ENCODE assay signal across 7 cellular contexts in genomic region chr20:34129518-34130162, GRCh38. TPM values are rescaled to one million over a fixed set of nuclear protein-coding genes. Genes with fewer than 3 reads are reported as not detected.
DNase-seq lines count a peak whose midpoint lies in the region; ATAC-seq, FAIRE-seq and TF ChIP-seq lines count a peak whose summit lies in the region.

No MANE protein-coding gene starts in this region.

- H3K4me3 ChIP-seq in cardiac muscle cell, result no peak overlapping the region

- H3K9me3 Mint-ChIP-seq in activated naive CD8-positive, alpha-beta T cell treated with anti-CD3 and anti-CD28 coated beads for 36 hours, result no peaks in the 10 kb centered on the region

- DNase-seq in GM12891 (ENCODE audit: insufficient read length, low spot score) (peak; percentile 55), NCI-H1436 (lab: John Stamatoyannopoulos, UW) (peak; percentile 73), SKM-1 treated with dmso at 0.1 percent for 144 hours (lab: John Stamatoyannopoulos, UW; ENCODE audit: unreplicated experiment) (peak; percentile 72), cardiac muscle cell (ENCODE audit: low read depth in 1 of 2, low spot score in 1 of 2) (peak; percentile 83), putamen (ENCODE audit: low spot score) (peak; percentile 60)
- peak; percentile 45 for DNase-seq in activated naive CD8-positive, alpha-beta T cell treated with anti-CD3 and anti-CD28 coated beads for 36 hours

- H3K27me3 ChIP-seq in cardiac muscle cell, result no peaks in the 10 kb centered on the region

- H3K27ac Mint-ChIP-seq in activated naive CD8-positive, alpha-beta T cell treated with anti-CD3 and anti-CD28 coated beads for 36 hours, result no peak overlapping the region

- H3K4me1 Mint-ChIP-seq in activated naive CD8-positive, alpha-beta T cell treated with anti-CD3 and anti-CD28 coated beads for 36 hours, result peaks cover 8% of the 10 kb centered on the region

- no peak overlapping the region for H3K27ac ChIP-seq in cardiac muscle cell

- TF ChIP-seq POLR2A in GM12891 (IDR thresholded peaks at IDR 0.05; ENCODE audit: low read depth, low read length), result no peak

- no peak overlapping the region for H3K4me3 Mint-ChIP-seq in activated naive CD8-positive, alpha-beta T cell treated with anti-CD3 and anti-CD28 coated beads for 36 hours

- no peak for ATAC-seq in GM18498 (IDR thresholded peaks at IDR 0.05; ENCODE audit: unreplicated experiment)

- H3K36me3 ChIP-seq in cardiac muscle cell, result no peaks in the 10 kb centered on the region

- FAIRE-seq in GM12891 (lab: Jason Lieb, UNC), result peak; percentile 90

- no peaks in the 10 kb centered on the region for H3K36me3 Mint-ChIP-seq in activated naive CD8-positive, alpha-beta T cell treated with anti-CD3 and anti-CD28 coated beads for 36 hours

- H3K9me3 ChIP-seq in cardiac muscle cell (ENCODE audit: low read depth), result no peaks in the 10 kb centered on the region

- peaks cover 18% of the 10 kb centered on the region for H3K27me3 Mint-ChIP-seq in activated naive CD8-positive, alpha-beta T cell treated with anti-CD3 and anti-CD28 coated beads for 36 hours

- no peaks in the 10 kb centered on the region for H3K4me1 ChIP-seq in cardiac muscle cell (ENCODE audit: low read depth)

- TF ChIP-seq CTCF in cardiac muscle cell (IDR thresholded peaks at IDR 0.05; ENCODE audit: low read depth, low read length), result peak; percentile 69

TF ChIP-seq in GM12891, 5 proteins besides CTCF, POLR2A, EP300 and RAD21:
- TF ChIP-seq TAF1 (IDR thresholded peaks at IDR 0.05; ENCODE audit: low read depth, low read length) (no peak), PAX5 (IDR thresholded peaks at IDR 0.05; ENCODE audit: insufficient read depth, low read length, severe bottlenecking) (no peak), POU2F2 (IDR thresholded peaks at IDR 0.05; ENCODE audit: low read depth, low read length) (no peak), SPI1 (IDR thresholded peaks at IDR 0.05; ENCODE audit: low read depth, low read length) (no peak), POLR2AphosphoS5 (IDR thresholded peaks at IDR 0.05; ENCODE audit: low read depth, low read length) (no peak)

RNA-seq across cellular contexts. Expression of gene EIF2S2, which starts 17.6 kb away (rescaled TPM):
- polyA plus RNA-seq in GM12891 (2012; ENCODE audit: low read depth, missing spikeins), result 88.6 TPM
- 100 to 1,000 TPM; 177 to 179 TPM for total RNA-seq in activated naive CD8-positive, alpha-beta T cell treated with anti-CD3 and anti-CD28 coated beads for 36 hours
- 36.9 and 42.6 TPM in 2 replicates for total RNA-seq in cardiac muscle cell
- 30.9 and 43.4 TPM in 2 replicates for polyA plus RNA-seq in cardiac muscle cell
